Comparison of ENCODE assay signal across 16 cellular contexts in the genomic region with DNA sequence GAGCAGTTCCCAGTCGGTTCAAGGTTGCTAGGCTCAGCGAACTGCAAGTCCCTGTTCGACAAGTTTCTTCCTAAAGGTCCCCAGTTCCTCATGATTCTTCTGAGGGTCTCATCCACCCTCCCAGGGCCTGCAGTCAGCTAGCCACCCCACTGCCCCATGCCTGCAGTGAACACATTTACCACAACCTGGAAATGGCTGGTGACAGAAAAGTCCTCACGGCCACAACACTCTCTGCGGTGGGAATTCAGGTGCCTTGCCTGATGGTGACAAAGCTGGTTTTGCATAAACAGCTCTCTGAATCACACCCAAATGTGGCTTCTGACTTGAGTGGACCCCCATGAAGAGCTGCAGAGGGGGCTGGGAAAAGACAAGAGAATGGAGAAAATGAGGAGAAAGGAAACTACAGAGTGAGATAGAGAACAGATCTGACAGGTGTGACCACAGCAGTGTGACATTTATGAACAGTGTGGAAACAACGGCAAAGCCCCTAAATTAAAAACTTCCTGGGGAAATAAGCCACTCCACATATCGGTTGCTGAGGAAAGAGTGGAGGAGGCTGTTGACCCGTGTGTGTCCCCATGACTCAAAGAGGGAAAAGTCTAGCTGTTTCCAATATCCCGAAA. TPM values are rescaled to one million over a fixed set of nuclear protein-coding genes. Genes with fewer than 3 reads are reported as not detected.
A peak's percentile ranks its signal among the peaks of the same experiment; 100 is the strongest.
DNase-seq lines count a peak whose midpoint lies in the region; ATAC-seq, FAIRE-seq and TF ChIP-seq lines count a peak whose summit lies in the region.
"Had no signal": no experiment of that assay in that cellular context is flagged by ENCODE, and none has a peak within 500 bp of the region (broad histone marks: within the 10 kb centered on the region; RNA-seq: fewer than 3 reads in every experiment).

No MANE protein-coding gene starts in this region.

- DNase-seq in GM12891 (ENCODE audit: insufficient read length, low spot score), result no peak
- no peak for DNase-seq in GM23338 (ENCODE audit: low spot score)
- peak; percentile 49 for DNase-seq in activated CD8-positive, alpha-beta T cell treated with anti-CD3 and anti-CD28 coated beads, Interleukin-2, amount 10 ng/mL, durations not matched to agents 7 days and 5 days
- no peak for DNase-seq in natural killer cell treated with Interleukin-12 subunit alpha and Interleukin-12 subunit beta and Interleukin-15 and Interleukin-18, amount 100 ng/mL, for 72 hours (ENCODE audit: low spot score)
- no peak for DNase-seq in suprapubic skin (ENCODE audit: low spot score in 2 of 2)
- DNase-seq in NCI-H446 (lab: John Stamatoyannopoulos, UW), result no peak
- no peak for DNase-seq in brain microvascular endothelial cell
- no peak for DNase-seq in C1 segment of cervical spinal cord (lab: John Stamatoyannopoulos, UW)
- DNase-seq: body of pancreas, NCI-H1694 treated with DMSO at 0.1 percent for 48 hours, PC-3 had no signal

- H2AFZ ChIP-seq in GM23338, result no peak overlapping the region

- H3F3A ChIP-seq in GM23338 (replicated peaks; ENCODE audit: low read depth), result no peaks in the 10 kb centered on the region

- no peaks in the 10 kb centered on the region for H3K9me3 Mint-ChIP-seq in GM23338
- no peaks in the 10 kb centered on the region for H3K9me3 Mint-ChIP-seq in activated CD8-positive, alpha-beta T cell treated with anti-CD3 and anti-CD28 coated beads, Interleukin-2, amount 10 ng/mL, durations not matched to agents 7 days and 5 days (ENCODE audit: insufficient read depth)
- no peaks in the 10 kb centered on the region for H3K9me3 Mint-ChIP-seq in natural killer cell treated with Interleukin-12 subunit alpha and Interleukin-12 subunit beta and Interleukin-15 and Interleukin-18, amount 100 ng/mL, for 72 hours

- H3K4me3 ChIP-seq in GM23338 (no peak overlapping the region), suprapubic skin (no peak overlapping the region), brain microvascular endothelial cell (ENCODE audit: low read depth, low read length) (no peak overlapping the region)
- H3K4me3 ChIP-seq: body of pancreas, esophagus muscularis mucosa, pancreas had no signal

- peaks cover 16% of the 10 kb centered on the region for H3K27me3 Mint-ChIP-seq in GM23338 (ENCODE audit: insufficient read depth, low read depth, poor library complexity)
- no peaks in the 10 kb centered on the region for H3K27me3 Mint-ChIP-seq in activated CD8-positive, alpha-beta T cell treated with anti-CD3 and anti-CD28 coated beads, Interleukin-2, amount 10 ng/mL, durations not matched to agents 7 days and 5 days (ENCODE audit: low read depth)
- H3K27me3 Mint-ChIP-seq in natural killer cell treated with Interleukin-12 subunit alpha and Interleukin-12 subunit beta and Interleukin-15 and Interleukin-18, amount 100 ng/mL, for 72 hours, result no peaks in the 10 kb centered on the region

- no peak for ATAC-seq in GM23338
- ATAC-seq in activated CD8-positive, alpha-beta T cell treated with anti-CD3 and anti-CD28 coated beads, Interleukin-2, amount 10 ng/mL, durations not matched to agents 7 days and 5 days, result peak; percentile 29
- ATAC-seq in natural killer cell treated with Interleukin-12 subunit alpha and Interleukin-12 subunit beta and Interleukin-15 and Interleukin-18, amount 100 ng/mL, for 72 hours, result peak; percentile 75 to 81
- ATAC-seq: body of pancreas, pancreas, PC-3 had no signal

- no peaks in the 10 kb centered on the region for H3K36me3 Mint-ChIP-seq in GM23338 (ENCODE audit: low read depth)
- H3K36me3 Mint-ChIP-seq in activated CD8-positive, alpha-beta T cell treated with anti-CD3 and anti-CD28 coated beads, Interleukin-2, amount 10 ng/mL, durations not matched to agents 7 days and 5 days (ENCODE audit: low read depth), result peaks cover 32% of the 10 kb centered on the region
- H3K36me3 Mint-ChIP-seq in natural killer cell treated with Interleukin-12 subunit alpha and Interleukin-12 subunit beta and Interleukin-15 and Interleukin-18, amount 100 ng/mL, for 72 hours, result no peaks in the 10 kb centered on the region

- no peaks in the 10 kb centered on the region for H3K9me2 ChIP-seq in GM23338 (ENCODE audit: insufficient read depth)

- no peak overlapping the region for H3K27ac ChIP-seq in GM23338 (ENCODE audit: low read depth)
- no peak overlapping the region for H3K27ac ChIP-seq in suprapubic skin
- no peak overlapping the region for H3K27ac ChIP-seq in brain microvascular endothelial cell
- H3K27ac ChIP-seq: body of pancreas, esophagus muscularis mucosa, pancreas, VCaP had no signal

- H3K79me2 ChIP-seq in GM23338 (replicated peaks; ENCODE audit: insufficient read depth), result no peaks in the 10 kb centered on the region

- peak overlapping the region; percentile 72; the same call in 1 of the 2 replicates for H3K27ac Mint-ChIP-seq in GM23338
- H3K27ac Mint-ChIP-seq in activated CD8-positive, alpha-beta T cell treated with anti-CD3 and anti-CD28 coated beads, Interleukin-2, amount 10 ng/mL, durations not matched to agents 7 days and 5 days, result peak overlapping the region; percentile 96
- peak overlapping the region; percentile 68 to 82 for H3K27ac Mint-ChIP-seq in natural killer cell treated with Interleukin-12 subunit alpha and Interleukin-12 subunit beta and Interleukin-15 and Interleukin-18, amount 100 ng/mL, for 72 hours

- H3K4me1 ChIP-seq in GM23338 (ENCODE audit: insufficient read depth) (no peaks in the 10 kb centered on the region), suprapubic skin (no peaks in the 10 kb centered on the region)
- H3K4me1 ChIP-seq: body of pancreas, pancreas had no signal

- no peak overlapping the region for H3K4me3 Mint-ChIP-seq in GM23338
- H3K4me3 Mint-ChIP-seq in activated CD8-positive, alpha-beta T cell treated with anti-CD3 and anti-CD28 coated beads, Interleukin-2, amount 10 ng/mL, durations not matched to agents 7 days and 5 days, result peak overlapping the region; percentile 90
- peak overlapping the region; percentile 58 for H3K4me3 Mint-ChIP-seq in natural killer cell treated with Interleukin-12 subunit alpha and Interleukin-12 subunit beta and Interleukin-15 and Interleukin-18, amount 100 ng/mL, for 72 hours

- H3K4me1 Mint-ChIP-seq in GM23338, result peaks cover 24% of the 10 kb centered on the region
- peaks cover 68% of the 10 kb centered on the region for H3K4me1 Mint-ChIP-seq in activated CD8-positive, alpha-beta T cell treated with anti-CD3 and anti-CD28 coated beads, Interleukin-2, amount 10 ng/mL, durations not matched to agents 7 days and 5 days (ENCODE audit: low read depth)
- peaks cover 10 to 18% of the 10 kb centered on the region in 2 donors for H3K4me1 Mint-ChIP-seq in natural killer cell treated with Interleukin-12 subunit alpha and Interleukin-12 subunit beta and Interleukin-15 and Interleukin-18, amount 100 ng/mL, for 72 hours (ENCODE audit: low read depth in 2 of 2)

- H3K36me3 ChIP-seq in GM23338 (ENCODE audit: insufficient read depth), result no peaks in the 10 kb centered on the region
- peaks cover 14% of the 10 kb centered on the region for H3K36me3 ChIP-seq in suprapubic skin
- no peaks in the 10 kb centered on the region for H3K36me3 ChIP-seq in brain microvascular endothelial cell (replicated peaks)
- H3K36me3 ChIP-seq: pancreas had no signal

- 72% methylated on average over 7 of the region's 9 CpGs for WGBS in suprapubic skin

- in situ Hi-C loops in brain microvascular endothelial cell (cut with HindIII; ENCODE audit: low pct_ligation_motif_present, low sequenced_read_pairs), result no loop called here

- TF ChIP-seq POLR2A in GM12891 (IDR thresholded peaks at IDR 0.05; ENCODE audit: low read depth, low read length) (peak; percentile 61; the same call in 1 of the 2 replicates), suprapubic skin (IDR thresholded peaks at IDR 0.05) (no peak)

- TF ChIP-seq EP300 in suprapubic skin (IDR thresholded peaks at IDR 0.05), result no peak

- H3K27me3 ChIP-seq in GM23338 (ENCODE audit: insufficient read depth), result no peaks in the 10 kb centered on the region
- H3K27me3 ChIP-seq in suprapubic skin, result no peaks in the 10 kb centered on the region
- H3K27me3 ChIP-seq in brain microvascular endothelial cell (replicated peaks), result no peaks in the 10 kb centered on the region
- H3K27me3 ChIP-seq: body of pancreas, esophagus muscularis mucosa, pancreas had no signal

- POLR2A ChIA-PET in activated CD8-positive, alpha-beta T cell treated with anti-CD3 and anti-CD28 coated beads, Interleukin-2, amount 10 ng/mL, durations not matched to agents 7 days and 5 days (lab: Charles Lee), result interaction anchor here (0.7 to 7.6 kb wide), 9 partner anchors 8 to 92 kb away, joined by 3 to 91 read pairs (median 8); a partner anchor contains a TSS

- H3K4me2 ChIP-seq in GM23338, result no peak overlapping the region

- no peaks in the 10 kb centered on the region for H3K9me3 ChIP-seq in suprapubic skin
- H3K9me3 ChIP-seq: body of pancreas, esophagus muscularis mucosa, pancreas had no signal

- TF ChIP-seq CTCF in GM23338 (conservative IDR thresholded peaks at IDR 0.05; ENCODE audit: low read depth in 2 of 2) (no peak), suprapubic skin (IDR thresholded peaks at IDR 0.05) (no peak), brain microvascular endothelial cell (IDR thresholded peaks at IDR 0.05; ENCODE audit: low read depth, low read length, missing control alignments) (no peak)

- H4K20me1 ChIP-seq in GM23338 (replicated peaks; ENCODE audit: insufficient read depth), result no peaks in the 10 kb centered on the region

- CTCF ChIA-PET in activated CD8-positive, alpha-beta T cell treated with anti-CD3 and anti-CD28 coated beads, Interleukin-2, amount 10 ng/mL, durations not matched to agents 7 days and 5 days (lab: Charles Lee), result interaction anchor here (0.7 to 7.7 kb wide), 12 partner anchors 8 to 111 kb away, joined by 3 to 64 read pairs (median 12); no protein-coding TSS in a partner anchor

- FAIRE-seq in GM12891 (lab: Jason Lieb, UNC), result peak; percentile 95
- FAIRE-seq: islet of Langerhans, pancreas had no signal

RNA-seq across cellular contexts. Expression of a gene that starts 1.3 kb away (rescaled TPM):
- 112 TPM for polyA plus RNA-seq in GM12891 (2012; ENCODE audit: low read depth, missing spikeins)
- total RNA-seq in GM23338 (2014; rRNA removed; shearing (Covaris generic)), result not detected in 2 replicates
- 0.49 and 0.53 TPM in 2 replicates for polyA plus RNA-seq in GM23338 (2016; fragmentation: Nextera tagmentation; extraction: Ambion mirVana)
- total RNA-seq in activated CD8-positive, alpha-beta T cell treated with anti-CD3 and anti-CD28 coated beads, Interleukin-2, amount 10 ng/mL, durations not matched to agents 7 days and 5 days, result 100 to 1,000 TPM; 112 to 131 TPM
- total RNA-seq in natural killer cell treated with Interleukin-12 subunit alpha and Interleukin-12 subunit beta and Interleukin-15 and Interleukin-18, amount 100 ng/mL, for 72 hours, result 1 to 10 TPM; 2.1 to 2.2 TPM
- 1 to 10 TPM in 1 of 4 donors, not detected in 3; 1.9 TPM for total RNA-seq in suprapubic skin
- total RNA-seq: body of pancreas, Daoy, PC-3 had no signal

RNA-seq across cellular contexts. Expression of a gene that starts 8.4 kb away (rescaled TPM):
- 29.7 TPM for polyA plus RNA-seq in GM12891 (2012; ENCODE audit: low read depth, missing spikeins)
- 0.59 and 0.66 TPM in 2 replicates for total RNA-seq in GM23338 (2014; rRNA removed; shearing (Covaris generic))
- 0.52 and 0.65 TPM in 2 replicates for polyA plus RNA-seq in GM23338 (2016; fragmentation: Nextera tagmentation; extraction: Ambion mirVana)
- total RNA-seq in activated CD8-positive, alpha-beta T cell treated with anti-CD3 and anti-CD28 coated beads, Interleukin-2, amount 10 ng/mL, durations not matched to agents 7 days and 5 days, result 10 to 100 TPM; 31.2 to 32.5 TPM
- 10 to 100 TPM; 24.6 to 26.3 TPM for total RNA-seq in natural killer cell treated with Interleukin-12 subunit alpha and Interleukin-12 subunit beta and Interleukin-15 and Interleukin-18, amount 100 ng/mL, for 72 hours
- 10 to 100 TPM; 10.9 to 25.2 (median 17.7) TPM for total RNA-seq in suprapubic skin

RNA-seq across cellular contexts. Expression of a gene that starts 27.0 kb away (rescaled TPM):
- 30.6 TPM for polyA plus RNA-seq in GM12891 (2012; ENCODE audit: low read depth, missing spikeins)
- total RNA-seq in GM23338 (2014; rRNA removed; shearing (Covaris generic)), result 13.9 and 18.3 TPM in 2 replicates
- polyA plus RNA-seq in GM23338 (2016; fragmentation: Nextera tagmentation; extraction: Ambion mirVana), result 11.2 and 16.1 TPM in 2 replicates
- total RNA-seq in activated CD8-positive, alpha-beta T cell treated with anti-CD3 and anti-CD28 coated beads, Interleukin-2, amount 10 ng/mL, durations not matched to agents 7 days and 5 days, result 10 to 100 TPM; 46.6 to 48.9 TPM
- total RNA-seq in natural killer cell treated with Interleukin-12 subunit alpha and Interleukin-12 subunit beta and Interleukin-15 and Interleukin-18, amount 100 ng/mL, for 72 hours, result 10 to 100 TPM; 24.1 to 36.8 TPM
- 1 to 10 TPM; 2.1 to 5.4 (median 3.7) TPM for total RNA-seq in suprapubic skin

RNA-seq across cellular contexts. Expression of a gene that starts 49.6 kb away (rescaled TPM):
- polyA plus RNA-seq in GM12891 (2012; ENCODE audit: low read depth, missing spikeins), result 236 TPM
- total RNA-seq in GM23338 (2014; rRNA removed; shearing (Covaris generic)), result 75.1 and 93.9 TPM in 2 replicates
- 432 and 463 TPM in 2 replicates for polyA plus RNA-seq in GM23338 (2016; fragmentation: Nextera tagmentation; extraction: Ambion mirVana)
- 100 to 1,000 TPM; 217 to 228 TPM for total RNA-seq in activated CD8-positive, alpha-beta T cell treated with anti-CD3 and anti-CD28 coated beads, Interleukin-2, amount 10 ng/mL, durations not matched to agents 7 days and 5 days
- total RNA-seq in natural killer cell treated with Interleukin-12 subunit alpha and Interleukin-12 subunit beta and Interleukin-15 and Interleukin-18, amount 100 ng/mL, for 72 hours, result 100 to 1,000 TPM; 200 to 217 TPM
- total RNA-seq in suprapubic skin, result 10 to 100 TPM; 28.0 to 42.2 (median 37.9) TPM

RNA-seq across cellular contexts. Expression of a gene that starts 50.4 kb away (rescaled TPM):
- 48.3 TPM for polyA plus RNA-seq in GM12891 (2012; ENCODE audit: low read depth, missing spikeins)
- total RNA-seq in GM23338 (2014; rRNA removed; shearing (Covaris generic)), result 217 and 389 TPM in 2 replicates
- polyA plus RNA-seq in GM23338 (2016; fragmentation: Nextera tagmentation; extraction: Ambion mirVana), result 32.7 and 34.2 TPM in 2 replicates
- 100 to 1,000 TPM; 195 to 201 TPM for total RNA-seq in activated CD8-positive, alpha-beta T cell treated with anti-CD3 and anti-CD28 coated beads, Interleukin-2, amount 10 ng/mL, durations not matched to agents 7 days and 5 days
- total RNA-seq in natural killer cell treated with Interleukin-12 subunit alpha and Interleukin-12 subunit beta and Interleukin-15 and Interleukin-18, amount 100 ng/mL, for 72 hours, result 100 to 1,000 TPM in 1 of 2 donors, 10 to 100 TPM in 1; 73.4 to 131 TPM
- total RNA-seq in suprapubic skin, result 10 to 100 TPM; 22.6 to 43.2 (median 31.0) TPM

Comparison
In these comparisons a context has a peak if more than half of its experiments do, and no peak if none do; other contexts are left out.
1. RNA of a gene that starts 1.3 kb away (total RNA-seq): 112 to 131 TPM in activated CD8-positive, alpha-beta T cell treated with anti-CD3 and anti-CD28 coated beads, Interleukin-2, amount 10 ng/mL, durations not matched to agents 7 days and 5 days; 2.1 to 2.2 TPM in natural killer cell treated with Interleukin-12 subunit alpha and Interleukin-12 subunit beta and Interleukin-15 and Interleukin-18, amount 100 ng/mL, for 72 hours, not detected in GM23338 and 1.9 TPM in suprapubic skin; every median in the first group is over 10 times any median in the second.
2. Peak in every context shown above with its lines, with median percentiles within 50 percentile points of each other: H3K27ac Mint-ChIP-seq.